In the genomic region with DNA sequence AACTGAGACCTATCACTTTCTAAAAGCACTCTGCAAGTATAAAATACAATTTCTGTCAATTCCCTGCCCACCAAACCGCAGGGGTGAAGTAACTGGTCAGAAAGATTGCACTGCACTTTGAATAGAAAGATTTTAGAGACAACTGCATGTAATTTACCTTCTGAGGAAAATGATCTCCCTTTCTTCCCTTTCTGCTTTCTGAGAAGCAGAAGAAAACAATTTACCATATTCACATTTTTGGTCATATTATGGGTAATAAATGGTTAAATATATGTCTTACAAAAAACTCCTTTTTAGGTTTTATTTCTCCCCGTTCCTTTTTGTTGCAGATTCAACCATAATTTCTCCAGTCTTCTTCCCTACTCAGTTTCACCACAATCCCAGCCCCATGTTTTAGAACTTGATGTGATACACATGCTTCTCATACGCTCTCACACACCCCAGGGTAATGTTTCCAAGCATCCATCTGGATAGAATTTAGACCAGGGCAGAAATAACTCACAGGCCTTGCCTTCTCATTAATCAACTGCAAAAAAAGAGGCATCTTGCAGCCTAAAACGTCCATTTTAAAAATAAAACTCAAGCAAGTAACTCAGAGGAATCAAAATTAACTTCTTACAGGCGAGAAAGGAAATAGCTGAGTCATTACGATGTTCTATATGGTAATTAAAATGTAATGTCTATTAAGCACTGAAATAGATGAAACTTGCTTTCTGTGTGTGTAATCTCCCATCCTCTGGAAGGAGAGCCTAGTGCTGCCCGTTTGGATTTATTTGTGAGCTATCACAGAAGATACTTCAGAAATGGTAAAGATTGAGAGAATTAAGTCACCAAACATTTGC, we compare ENCODE assay signal across 1 cellular context.
TF ChIP-seq lines count a peak whose summit lies in the region.

No MANE protein-coding gene starts in this region.

TF ChIP-seq in SK-N-SH, 30 proteins besides CTCF, POLR2A, EP300 and RAD21 (continued from another document):
- TF ChIP-seq USF2 (IDR thresholded peaks at IDR 0.05; ENCODE audit: borderline replicate concordance, low read depth, low read length) (no peak), TAF1 (IDR thresholded peaks at IDR 0.05; ENCODE audit: borderline replicate concordance, low read depth, low read length) (no peak; the same call in 1 of the 2 replicates), GATA2 (CRISPR knock-in tag; IDR thresholded peaks at IDR 0.05) (no peak), NRF1 (IDR thresholded peaks at IDR 0.05; ENCODE audit: low read depth, low read length) (no peak), JUND (IDR thresholded peaks at IDR 0.05) (peak; percentile 44; the same call in 1 of the 2 replicates), MEF2A (IDR thresholded peaks at IDR 0.05; ENCODE audit: borderline replicate concordance, low read depth) (no peak), FOSL2 (IDR thresholded peaks at IDR 0.05; ENCODE audit: borderline replicate concordance, low read depth) (no peak), ZBTB33 (IDR thresholded peaks at IDR 0.05; ENCODE audit: borderline replicate concordance, low read depth) (no peak), RFX5 (IDR thresholded peaks at IDR 0.05; ENCODE audit: low read length) (no peak), IRF3 (IDR thresholded peaks at IDR 0.05; ENCODE audit: low read depth, low read length) (no peak), ELF1 (IDR thresholded peaks at IDR 0.05) (no peak)
- TF ChIP-seq, protein P1, sequence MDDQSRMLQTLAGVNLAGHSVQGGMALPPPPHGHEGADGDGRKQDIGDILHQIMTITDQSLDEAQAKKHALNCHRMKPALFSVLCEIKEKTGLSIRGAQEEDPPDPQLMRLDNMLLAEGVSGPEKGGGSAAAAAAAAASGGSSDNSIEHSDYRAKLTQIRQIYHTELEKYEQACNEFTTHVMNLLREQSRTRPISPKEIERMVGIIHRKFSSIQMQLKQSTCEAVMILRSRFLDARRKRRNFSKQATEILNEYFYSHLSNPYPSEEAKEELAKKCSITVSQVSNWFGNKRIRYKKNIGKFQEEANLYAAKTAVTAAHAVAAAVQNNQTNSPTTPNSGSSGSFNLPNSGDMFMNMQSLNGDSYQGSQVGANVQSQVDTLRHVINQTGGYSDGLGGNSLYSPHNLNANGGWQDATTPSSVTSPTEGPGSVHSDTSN (IDR thresholded peaks at IDR 0.05) = peak; percentile 77
